In the genomic region with DNA sequence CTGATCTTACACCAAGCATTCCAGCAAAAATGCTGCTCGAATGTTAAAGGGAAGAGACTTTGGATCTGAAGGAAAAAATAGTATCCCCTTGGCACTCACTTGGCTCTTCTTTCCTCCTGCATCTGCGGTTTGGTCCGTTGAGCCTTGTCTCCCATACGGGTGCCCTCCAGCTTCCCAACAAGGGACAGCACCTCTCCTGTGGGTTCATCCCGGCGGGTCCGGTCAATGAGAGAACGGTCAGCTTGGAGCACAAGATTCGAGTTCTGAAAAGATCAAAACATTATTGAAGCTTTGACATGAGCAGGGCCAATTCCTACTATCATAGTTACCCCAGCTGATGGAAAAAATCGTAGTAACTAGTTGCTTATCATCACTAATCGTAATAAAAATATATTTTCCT, we compare ENCODE assay signal across 8 cellular contexts. TPM values are rescaled to one million over a fixed set of nuclear protein-coding genes. Genes with fewer than 3 reads are reported as not detected.
A peak's percentile ranks its signal among the peaks of the same experiment; 100 is the strongest.
DNase-seq lines count a peak whose midpoint lies in the region; ATAC-seq and TF ChIP-seq lines count a peak whose summit lies in the region.

No MANE protein-coding gene starts in this region.

- peaks cover 54% of the 10 kb centered on the region for H3K4me1 Mint-ChIP-seq in activated T-cell treated with anti-CD3 and anti-CD28 coated beads, Interleukin-2, amount 50 U/mL, for 4 hours (ENCODE audit: low read depth)

- H3K4me3 ChIP-seq in adipocyte (ENCODE audit: low read length) (peak overlapping the region; percentile 99), right lobe of liver (peak overlapping the region; percentile 75 to 93 (median 90)), tibial nerve (peak overlapping the region; percentile 89 to 96 (median 94))

- ATAC-seq in activated T-cell treated with anti-CD3 and anti-CD28 coated beads, Interleukin-2, amount 50 U/mL, for 4 hours = no peak
- ATAC-seq in right lobe of liver (no peak), HG03469 (IDR thresholded peaks at IDR 0.05; ENCODE audit: unreplicated experiment) (no peak)

- peaks cover 18% of the 10 kb centered on the region for H3K4me1 ChIP-seq in adipocyte (ENCODE audit: control insufficient read depth, insufficient read depth, low read length)
- H3K4me1 ChIP-seq in right lobe of liver = peaks cover 0 to 17% (median 5%) of the 10 kb centered on the region in 4 donors
- peaks cover 0 to 51% (median 15%) of the 10 kb centered on the region in 4 donors for H3K4me1 ChIP-seq in tibial nerve

- 66% methylated on average over 11 of the region's 11 CpGs for WGBS in right lobe of liver (ENCODE audit: insufficient coverage, low coverage, low lambda C conversion rate, missing lambda C conversion rate)
- 69 to 72% methylated on average over 11 of the region's 11 CpGs for WGBS in tibial nerve, 2 donors

- H3K36me3 ChIP-seq in adipocyte (ENCODE audit: control insufficient read depth, insufficient read depth, low read length, severe bottlenecking) (peaks cover 44% of the 10 kb centered on the region), right lobe of liver (peaks cover 0 to 46% (median 15%) of the 10 kb centered on the region in 4 donors), tibial nerve (peaks cover 0 to 46% (median 19%) of the 10 kb centered on the region in 3 donors)

- peak overlapping the region; percentile 96 for H3K4me3 Mint-ChIP-seq in activated T-cell treated with anti-CD3 and anti-CD28 coated beads, Interleukin-2, amount 50 U/mL, for 4 hours

- peak overlapping the region; percentile 92 for H3K9ac ChIP-seq in adipocyte (ENCODE audit: low read length)

- peaks cover 40% of the 10 kb centered on the region for H3K36me3 Mint-ChIP-seq in activated T-cell treated with anti-CD3 and anti-CD28 coated beads, Interleukin-2, amount 50 U/mL, for 4 hours (ENCODE audit: insufficient read depth)

- no peak for TF ChIP-seq CTCF in right lobe of liver (IDR thresholded peaks at IDR 0.05)
- no peak for TF ChIP-seq CTCF in tibial nerve (IDR thresholded peaks at IDR 0.05)

- no peaks in the 10 kb centered on the region for H3K9me3 Mint-ChIP-seq in activated T-cell treated with anti-CD3 and anti-CD28 coated beads, Interleukin-2, amount 50 U/mL, for 4 hours

- H3K27me3 ChIP-seq in adipocyte (replicated peaks; ENCODE audit: control insufficient read depth, insufficient read depth, low read length) (no peaks in the 10 kb centered on the region), right lobe of liver (no peaks in the 10 kb centered on the region), tibial nerve (no peaks in the 10 kb centered on the region)

- H3K27ac ChIP-seq in right lobe of liver (peak overlapping the region in 1 of 3 donors; percentile 70), tibial nerve (peak overlapping the region in 3 of 4 donors; percentile 53 to 93 (median 90))

- H3K9me3 ChIP-seq in adipocyte (ENCODE audit: control insufficient read depth, low read length) (no peaks in the 10 kb centered on the region), right lobe of liver (no peaks in the 10 kb centered on the region), tibial nerve (no peaks in the 10 kb centered on the region)

- TF ChIP-seq EP300 in tibial nerve (IDR thresholded peaks at IDR 0.05) = no peak

- intact Hi-C loops in right lobe of liver (cut with DNase I) = no loop called here

- no peak for DNase-seq in activated T-cell treated with anti-CD3 and anti-CD28 coated beads, Interleukin-2, amount 50 U/mL, for 4 hours
- DNase-seq in activated T-cell treated with anti-CD3 and anti-CD28 coated beads for 4 hours (no peak), adipocyte (ENCODE audit: low read depth) (no peak), right lobe of liver (no peak), tibial nerve (ENCODE audit: low spot score in 2 of 2) (no peak), NCI-H82 (lab: John Stamatoyannopoulos, UW) (no peak), NCI-H2107 treated with DMSO at 0.1 percent for 48 hours (lab: John Stamatoyannopoulos, UW; ENCODE audit: unreplicated experiment) (no peak)

- TF ChIP-seq POLR2A in right lobe of liver (IDR thresholded peaks at IDR 0.05) (no peak), tibial nerve (IDR thresholded peaks at IDR 0.05) (no peak)

- no peaks in the 10 kb centered on the region for H3K27me3 Mint-ChIP-seq in activated T-cell treated with anti-CD3 and anti-CD28 coated beads, Interleukin-2, amount 50 U/mL, for 4 hours (ENCODE audit: low read depth)

RNA-seq across cellular contexts. Expression of a gene that starts 0.7 kb away (rescaled TPM):
- 100 to 1,000 TPM; 219 to 232 (median 223) TPM for total RNA-seq in activated T-cell treated with anti-CD3 and anti-CD28 coated beads, Interleukin-2, amount 50 U/mL, for 4 hours
- 10 to 100 TPM; 43.6 to 52.5 (median 46.8) TPM for total RNA-seq in right lobe of liver
- total RNA-seq in tibial nerve = 100 to 1,000 TPM in 1 of 4 donors, 10 to 100 TPM in 3; 79.4 to 106 (median 90.1) TPM

RNA-seq across cellular contexts. Expression of a gene that starts 20.5 kb away (rescaled TPM):
- total RNA-seq in activated T-cell treated with anti-CD3 and anti-CD28 coated beads, Interleukin-2, amount 50 U/mL, for 4 hours = 10 to 100 TPM; 30.2 to 39.5 (median 31.6) TPM
- 1 to 10 TPM in 1 of 6 experiments, under 1 TPM in 5; 0.15 to 1.2 (median 0.24) TPM for total RNA-seq in right lobe of liver
- 1 to 10 TPM in 3 of 4 donors, under 1 TPM in 1; 0.98 to 4.2 (median 2.2) TPM for total RNA-seq in tibial nerve

RNA-seq across cellular contexts. Expression of a gene that starts 31.0 kb away (rescaled TPM):
- 10 to 100 TPM; 15.5 to 22.9 (median 16.4) TPM for total RNA-seq in activated T-cell treated with anti-CD3 and anti-CD28 coated beads, Interleukin-2, amount 50 U/mL, for 4 hours
- total RNA-seq in right lobe of liver (1 to 10 TPM in 2 of 6 experiments, under 1 TPM in 4; 0.24 to 1.6 (median 0.72) TPM), tibial nerve (1 to 10 TPM; 1.1 to 5.1 (median 2.9) TPM)

RNA-seq across cellular contexts. Expression of a gene that starts 38.6 kb away (rescaled TPM):
- total RNA-seq in activated T-cell treated with anti-CD3 and anti-CD28 coated beads, Interleukin-2, amount 50 U/mL, for 4 hours = 100 to 1,000 TPM; 106 to 114 (median 109) TPM
- total RNA-seq in right lobe of liver (10 to 100 TPM; 39.8 to 80.3 (median 45.0) TPM), tibial nerve (100 to 1,000 TPM; 132 to 172 (median 151) TPM)

RNA-seq across cellular contexts. Expression of a gene that starts 38.8 kb away (rescaled TPM):
- 10 to 100 TPM; 31.9 to 37.5 (median 36.9) TPM for total RNA-seq in activated T-cell treated with anti-CD3 and anti-CD28 coated beads, Interleukin-2, amount 50 U/mL, for 4 hours
- total RNA-seq in right lobe of liver = 10 to 100 TPM; 28.3 to 42.6 (median 32.8) TPM
- total RNA-seq in tibial nerve = 10 to 100 TPM; 27.1 to 35.4 (median 30.7) TPM

Comparison
In these comparisons a context has a peak if more than half of its experiments do, and no peak if none do; other contexts are left out.
1. RNA of a gene that starts 20.5 kb away (total RNA-seq): 30.2 to 39.5 TPM in activated T-cell treated with anti-CD3 and anti-CD28 coated beads, Interleukin-2, amount 50 U/mL, for 4 hours; 0.98 to 4.2 TPM in tibial nerve and 0.15 to 1.2 TPM in right lobe of liver; every median in the first group is over 4 times any median in the second.
2. Peak in every context shown above with its lines, with median percentiles within 50 percentile points of each other: H3K4me3 ChIP-seq.